8 cellular contexts compared by ENCODE assay signal in genomic region chrX:129982300-129983246, GRCh38. TPM values are rescaled to one million over a fixed set of nuclear protein-coding genes. Genes with fewer than 3 reads are reported as not detected.
DNase-seq lines count a peak whose midpoint lies in the region; ATAC-seq and TF ChIP-seq lines count a peak whose summit lies in the region.

Gene BCORL1, plus strand, starts transcription at chrX:129982635. Its CDS starts 22,597 bp downstream, at chrX:130005232.

- H3K27me3 ChIP-seq in GM23338 (ENCODE audit: insufficient read depth) = peaks cover 73% of the 10 kb centered on the region
- H3K27me3 ChIP-seq in Karpas-422 (ENCODE audit: low read length) = no peaks in the 10 kb centered on the region
- H3K27me3 ChIP-seq in Peyer's patch = no peaks in the 10 kb centered on the region
- H3K27me3 ChIP-seq in fibroblast of lung (ENCODE audit: control insufficient read depth, insufficient read depth, low read length) = no peaks in the 10 kb centered on the region

- TF ChIP-seq POLR2A in Peyer's patch (IDR thresholded peaks at IDR 0.05) = peak; percentile 62 to 71

- H3K79me2 ChIP-seq in GM23338 (replicated peaks; ENCODE audit: insufficient read depth) = no peaks in the 10 kb centered on the region
- no peaks in the 10 kb centered on the region for H3K79me2 ChIP-seq in Karpas-422 (ENCODE audit: low read length)
- H3K79me2 ChIP-seq in fibroblast of lung (ENCODE audit: control insufficient read depth, insufficient read depth, low read length) = no peaks in the 10 kb centered on the region

- H3K27ac ChIP-seq in GM23338 (ENCODE audit: low read depth) (no peak within 1 kb of the TSS), Karpas-422 (ENCODE audit: low read length) (no peak within 1 kb of the TSS), Peyer's patch (peak within 1 kb of the TSS; percentile 52 to 76 (median 66)), fibroblast of lung (ENCODE audit: insufficient read depth, low read length) (no peak within 1 kb of the TSS)

- no peaks in the 10 kb centered on the region for H3K9me3 Mint-ChIP-seq in GM23338
- H3K9me3 Mint-ChIP-seq in naive thymus-derived CD8-positive, alpha-beta T cell = peaks cover 0 to 1% (median 0%) of the 10 kb centered on the region in 9 donors
- no peaks in the 10 kb centered on the region for H3K9me3 Mint-ChIP-seq in stimulated activated naive B cell treated with anti-CD40 and anti-IgM and Interleukin-4, amounts not matched to agents 10 μg/mL and 1 μg/mL and 100 μg/mL, for 72 hours

- H3K36me3 ChIP-seq in GM23338 (ENCODE audit: insufficient read depth) (no peaks in the 10 kb centered on the region), Karpas-422 (ENCODE audit: insufficient read depth, low read length) (no peaks in the 10 kb centered on the region), Peyer's patch (no peaks in the 10 kb centered on the region), fibroblast of lung (ENCODE audit: control insufficient read depth, insufficient read depth, low read length) (no peaks in the 10 kb centered on the region)

- H4K20me1 ChIP-seq in GM23338 (replicated peaks; ENCODE audit: insufficient read depth) = 0 out of 2 replicates have a peak, but pooled peaks cover 6% of the 10 kb centered on the region
- H4K20me1 ChIP-seq in Karpas-422 (ENCODE audit: insufficient read depth, low read depth, low read length) = peaks cover 5% of the 10 kb centered on the region; the same call in 1 of the 2 replicates
- no peaks in the 10 kb centered on the region for H4K20me1 ChIP-seq in fibroblast of lung (ENCODE audit: control insufficient read depth, extremely low read depth, insufficient read depth, low read length)

- TF ChIP-seq CTCF in GM23338 (conservative IDR thresholded peaks at IDR 0.05; ENCODE audit: low read depth in 2 of 2) = no peak
- no peak for TF ChIP-seq CTCF in Peyer's patch (IDR thresholded peaks at IDR 0.05)
- no peak for TF ChIP-seq CTCF in fibroblast of lung (conservative IDR thresholded peaks at IDR 0.05 in 1 of 2, IDR thresholded peaks at IDR 0.05 in 1 of 2; ENCODE audit: low read depth in 1 of 2, low read length in 2 of 2)

- POLR2A ChIA-PET in naive thymus-derived CD8-positive, alpha-beta T cell (lab: Charles Lee) = interaction anchor here (0.7 to 1.9 kb wide), 4 partner anchors 21 to 26 kb away, joined by 3 to 7 read pairs (median 4); no protein-coding TSS in a partner anchor

- DNase-seq in EL (peak; percentile 92), GM23338 (ENCODE audit: low spot score) (peak; percentile 89), Karpas-422 (peak; percentile 94), Peyer's patch (peak; percentile 89 to 95 (median 89)), activated T-helper 1 cell treated with Interleukin-2 at 50 U/mL for 16 hours (ENCODE audit: low read depth) (peak; percentile 82), fibroblast of lung (ENCODE audit: low read depth in 2 of 2) (peak; percentile 92 to 93)
- peak; percentile 65 to 94 (median 85) for DNase-seq in naive thymus-derived CD8-positive, alpha-beta T cell
- DNase-seq in stimulated activated naive B cell treated with anti-CD40 and anti-IgM and Interleukin-4, amounts not matched to agents 10 μg/mL and 1 μg/mL and 100 μg/mL, for 72 hours = peak; percentile 81

- ATAC-seq in GM23338 = peak; percentile 65
- ATAC-seq in naive thymus-derived CD8-positive, alpha-beta T cell = peak; percentile 85 to 92
- peak; percentile 91 for ATAC-seq in stimulated activated naive B cell treated with anti-CD40 and anti-IgM and Interleukin-4, amounts not matched to agents 10 μg/mL and 1 μg/mL and 100 μg/mL, for 72 hours (replicated peaks)

- peak within 1 kb of the TSS; percentile 75 for H3K9ac ChIP-seq in Karpas-422 (ENCODE audit: low read length)
- peak within 1 kb of the TSS; percentile 7 for H3K9ac ChIP-seq in fibroblast of lung (ENCODE audit: insufficient read depth, low read length)

- no peaks in the 10 kb centered on the region for H3K9me3 ChIP-seq in Karpas-422 (ENCODE audit: low read length)
- H3K9me3 ChIP-seq in Peyer's patch = no peaks in the 10 kb centered on the region
- H3K9me3 ChIP-seq in fibroblast of lung (ENCODE audit: control insufficient read depth, insufficient read depth, low read depth, low read length) = no peaks in the 10 kb centered on the region

- H3K4me2 ChIP-seq in GM23338 = peak within 1 kb of the TSS; percentile 71
- peak within 1 kb of the TSS; percentile 78 for H3K4me2 ChIP-seq in Karpas-422 (ENCODE audit: low read depth, low read length, poor library complexity, severe bottlenecking)
- H3K4me2 ChIP-seq in fibroblast of lung (ENCODE audit: extremely low read depth, insufficient read depth, low read length) = peak within 1 kb of the TSS; percentile 75

- peaks cover 47% of the 10 kb centered on the region for H3K27me3 Mint-ChIP-seq in GM23338 (ENCODE audit: insufficient read depth, low read depth, poor library complexity)
- no peaks in the 10 kb centered on the region for H3K27me3 Mint-ChIP-seq in naive thymus-derived CD8-positive, alpha-beta T cell
- H3K27me3 Mint-ChIP-seq in stimulated activated naive B cell treated with anti-CD40 and anti-IgM and Interleukin-4, amounts not matched to agents 10 μg/mL and 1 μg/mL and 100 μg/mL, for 72 hours = no peaks in the 10 kb centered on the region

- no peak within 1 kb of the TSS; the same call in 2 of the 3 replicates for H3K4me3 Mint-ChIP-seq in GM23338
- peak within 1 kb of the TSS in 2 of 10 donors; percentile 86 to 88 for H3K4me3 Mint-ChIP-seq in naive thymus-derived CD8-positive, alpha-beta T cell
- H3K4me3 Mint-ChIP-seq in stimulated activated naive B cell treated with anti-CD40 and anti-IgM and Interleukin-4, amounts not matched to agents 10 μg/mL and 1 μg/mL and 100 μg/mL, for 72 hours = no peak within 1 kb of the TSS

- H3K9me2 ChIP-seq in GM23338 (ENCODE audit: insufficient read depth) (no peaks in the 10 kb centered on the region), Karpas-422 (replicated peaks; ENCODE audit: insufficient read depth, low read length) (no peaks in the 10 kb centered on the region)

- no peaks in the 10 kb centered on the region for H3F3A ChIP-seq in GM23338 (replicated peaks; ENCODE audit: low read depth)

- H3K4me3 ChIP-seq in GM23338 = peak within 1 kb of the TSS; percentile 41
- H3K4me3 ChIP-seq in Karpas-422 (ENCODE audit: low read length) = no peak within 1 kb of the TSS; the same call in 1 of the 2 replicates
- H3K4me3 ChIP-seq in Peyer's patch = no peak within 1 kb of the TSS
- H3K4me3 ChIP-seq in fibroblast of lung (replicated peaks in 1 of 4; ENCODE audit: control extremely low read depth in 1 of 4, insufficient read depth in 1 of 4, low read depth in 3 of 4, low read length in 4 of 4) = peak within 1 kb of the TSS; percentile 40 to 72 (median 56)

- H3K4me1 ChIP-seq in GM23338 (ENCODE audit: insufficient read depth) (no peaks in the 10 kb centered on the region; the same call in 1 of the 2 replicates), Karpas-422 (ENCODE audit: low read length) (peaks cover 12% of the 10 kb centered on the region), Peyer's patch (no peaks in the 10 kb centered on the region), fibroblast of lung (ENCODE audit: control insufficient read depth, extremely low read depth, insufficient read depth, low read length) (no peaks in the 10 kb centered on the region)

- no peaks in the 10 kb centered on the region for H3K36me3 Mint-ChIP-seq in GM23338 (ENCODE audit: low read depth)
- no peaks in the 10 kb centered on the region for H3K36me3 Mint-ChIP-seq in naive thymus-derived CD8-positive, alpha-beta T cell
- no peaks in the 10 kb centered on the region for H3K36me3 Mint-ChIP-seq in stimulated activated naive B cell treated with anti-CD40 and anti-IgM and Interleukin-4, amounts not matched to agents 10 μg/mL and 1 μg/mL and 100 μg/mL, for 72 hours

- H3K4me1 Mint-ChIP-seq in GM23338 = peaks cover 8% of the 10 kb centered on the region
- peaks cover 15 to 36% (median 31%) of the 10 kb centered on the region in 4 donors for H3K4me1 Mint-ChIP-seq in naive thymus-derived CD8-positive, alpha-beta T cell
- peaks cover 5 to 13% of the 10 kb centered on the region in 2 donors for H3K4me1 Mint-ChIP-seq in stimulated activated naive B cell treated with anti-CD40 and anti-IgM and Interleukin-4, amounts not matched to agents 10 μg/mL and 1 μg/mL and 100 μg/mL, for 72 hours

- no peak within 1 kb of the TSS for H3K27ac Mint-ChIP-seq in GM23338
- peak within 1 kb of the TSS in 9 of 10 donors; percentile 19 to 95 (median 84) for H3K27ac Mint-ChIP-seq in naive thymus-derived CD8-positive, alpha-beta T cell
- peak within 1 kb of the TSS; percentile 93 for H3K27ac Mint-ChIP-seq in stimulated activated naive B cell treated with anti-CD40 and anti-IgM and Interleukin-4, amounts not matched to agents 10 μg/mL and 1 μg/mL and 100 μg/mL, for 72 hours

- H2AFZ ChIP-seq in GM23338 = 0 out of 2 replicates have a peak within 1 kb of the TSS, but pooled peaks have one; percentile 72
- H2AFZ ChIP-seq in Karpas-422 (ENCODE audit: low read length) = peak within 1 kb of the TSS; percentile 65; the same call in 1 of the 2 replicates
- H2AFZ ChIP-seq in fibroblast of lung (ENCODE audit: low read length) = no peak within 1 kb of the TSS

TF ChIP-seq in GM23338, 12 proteins besides CTCF, POLR2A, EP300 and RAD21 (continues in another document):
- no peak for TF ChIP-seq NANOG (IDR thresholded peaks at IDR 0.05; ENCODE audit: borderline replicate concordance)
- no peak for TF ChIP-seq EZH2phosphoT487 (IDR thresholded peaks at IDR 0.05; ENCODE audit: unreplicated experiment)

RNA-seq across cellular contexts. Expression of gene BCORL1, which starts in this region (rescaled TPM):
- 2.2 and 2.6 TPM in 2 replicates for total RNA-seq in GM23338 (2014; rRNA removed; shearing (Covaris generic))
- polyA plus RNA-seq in GM23338 (2016; fragmentation: Nextera tagmentation; extraction: Ambion mirVana) (2.3 and 2.7 TPM in 2 replicates), fibroblast of lung (1.1 and 1.3 TPM in 2 replicates)
- total RNA-seq in Karpas-422 (2014; rRNA removed; shearing (Covaris generic); ENCODE audit: low replicate concordance) = 3.5 and 5.3 TPM in 2 replicates
- total RNA-seq in Peyer's patch (10 to 100 TPM in 3 of 4 donors, 1 to 10 TPM in 1; 7.4 to 16.5 (median 11.5) TPM), fibroblast of lung (1.3 and 2.8 TPM in 2 replicates)
- 4.6 and 5.5 TPM in 2 replicates for polyA plus RNA-seq in fibroblast of lung (2012)
- 10.1 and 12.1 TPM in 2 replicates for polyA minus RNA-seq in fibroblast of lung (ENCODE audit: low replicate concordance)
- total RNA-seq in naive thymus-derived CD8-positive, alpha-beta T cell = 1 to 10 TPM; 8.3 to 9.6 TPM
- 1 to 10 TPM; 1.0 to 1.8 (median 1.1) TPM for polyA plus RNA-seq in naive thymus-derived CD8-positive, alpha-beta T cell

Comparison
In these comparisons a context has a peak if more than half of its experiments do, and no peak if none do; other contexts are left out.
1. H3K27ac ChIP-seq: peak in Peyer's patch (4 of 4); none in GM23338 (single experiment), Karpas-422 (single experiment) and fibroblast of lung (single experiment).
2. H3K4me3 ChIP-seq: peak in GM23338 (single experiment) and fibroblast of lung (4 of 4); none in Karpas-422 (single experiment) and Peyer's patch (0 of 4).
3. Peak in every context shown above with its lines, with median percentiles within 50 percentile points of each other: DNase-seq, ATAC-seq and H3K4me2 ChIP-seq.